ENCODE assay signal across 24 cellular contexts in the genomic region with DNA sequence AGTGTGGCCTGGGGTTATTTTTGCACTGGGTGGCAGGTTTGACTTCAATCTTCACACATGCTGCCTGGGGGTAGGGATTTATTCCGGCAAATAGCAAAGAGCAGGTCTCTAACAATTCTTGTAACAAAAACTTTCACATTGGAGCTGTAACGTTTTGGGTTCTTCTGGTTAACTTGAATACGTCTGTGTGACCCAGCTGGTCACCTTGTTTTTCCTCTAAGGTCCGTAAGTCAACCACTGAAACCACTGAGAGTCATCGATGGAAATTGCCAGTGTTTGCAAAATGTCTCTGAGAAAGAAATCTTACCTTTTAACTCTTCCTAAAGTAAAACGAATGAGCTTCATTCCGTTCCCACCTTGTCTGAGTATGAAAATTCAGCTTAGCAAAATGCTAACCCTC.
"Had no signal": no experiment of that assay in that cellular context is flagged by ENCODE, and none has a peak within 500 bp of the region (broad histone marks: within the 10 kb centered on the region; RNA-seq: fewer than 3 reads in every experiment).

No MANE protein-coding gene starts in this region.

- H3K4me1 ChIP-seq: left ventricle myocardium inferior, pancreas, psoas muscle, sigmoid colon, stomach, thyroid gland, upper lobe of right lung had no signal

- H3K27me3 ChIP-seq: gastroesophageal sphincter, hepatocyte, pancreas, sigmoid colon, stomach, thyroid gland, upper lobe of right lung had no signal

- H3K4me3 ChIP-seq: gastroesophageal sphincter, hepatocyte, left ventricle myocardium inferior, lung, pancreas, psoas muscle, sigmoid colon, stomach, thyroid gland, upper lobe of right lung had no signal

- H3K79me2 ChIP-seq: hepatocyte had no signal

- H3K4me1 Mint-ChIP-seq: activated B cell treated with CpG ODN at 0.5 μM for 24 hours; stimulated activated naive B cell treated with anti-CD40 and anti-IgM and Interleukin-4, amounts not matched to agents 10 μg/mL and 1 μg/mL and 100 μg/mL, for 72 hours had no signal

- H2AFZ ChIP-seq: hepatocyte had no signal

- H3K4me2 ChIP-seq: hepatocyte had no signal

- H3K9me3 ChIP-seq: gastroesophageal sphincter, left ventricle myocardium inferior, pancreas, psoas muscle, sigmoid colon, stomach, thyroid gland, upper lobe of right lung had no signal

- ATAC-seq: activated T-cell treated with anti-CD3 and anti-CD28 coated beads, Interleukin-2, amount 50 U/mL, for 72 hours; effector memory CD8-positive, alpha-beta T cell; gastroesophageal sphincter; pancreas; psoas muscle; stimulated activated naive B cell treated with anti-CD40 and anti-IgM and Interleukin-4, amounts not matched to agents 10 μg/mL and 1 μg/mL and 100 μg/mL, for 72 hours; upper lobe of right lung had no signal

- DNase-seq: activated B cell treated with CpG ODN at 0.5 μM for 24 hours; activated naive CD4-positive, alpha-beta T cell treated with Interleukin-2 at 50 U/mL for 16 hours; activated T-cell treated with anti-CD3 and anti-CD28 coated beads for 4 hours; activated T-cell treated with anti-CD3 and anti-CD28 coated beads, Interleukin-2, amount 50 U/mL, for 72 hours; aorta; cortex of kidney; effector memory CD8-positive, alpha-beta T cell; left ventricle myocardium inferior; nephron progenitor cell; pancreas; psoas muscle; sigmoid colon; small intestine; stimulated activated naive B cell treated with anti-CD40 and anti-IgM and Interleukin-4, amounts not matched to agents 10 μg/mL and 1 μg/mL and 100 μg/mL, for 72 hours; stomach; thyroid gland; upper lobe of right lung had no signal

- H3K4me3 Mint-ChIP-seq: activated B cell treated with CpG ODN at 0.5 μM for 24 hours; activated naive CD8-positive, alpha-beta T cell; activated T-cell treated with anti-CD3 and anti-CD28 coated beads, Interleukin-2, amount 50 U/mL, for 72 hours; brain; effector memory CD8-positive, alpha-beta T cell; nephron progenitor cell; stimulated activated naive B cell treated with anti-CD40 and anti-IgM and Interleukin-4, amounts not matched to agents 10 μg/mL and 1 μg/mL and 100 μg/mL, for 72 hours; T-helper 2 cell treated with Interferon-gamma antibody and Interleukin-4, amounts not matched to agents 5 μg/mL and 100 μg/mL, for 36 hours had no signal

- H3K27ac ChIP-seq: gastroesophageal sphincter, hepatocyte, left ventricle myocardium inferior, pancreas, psoas muscle, sigmoid colon, stomach, thyroid gland, upper lobe of right lung had no signal

- H3K9me3 Mint-ChIP-seq: activated B cell treated with CpG ODN at 0.5 μM for 24 hours; activated T-cell treated with anti-CD3 and anti-CD28 coated beads, Interleukin-2, amount 50 U/mL, for 72 hours; brain; effector memory CD8-positive, alpha-beta T cell; nephron progenitor cell; T-helper 2 cell treated with Interferon-gamma antibody and Interleukin-4, amounts not matched to agents 5 μg/mL and 100 μg/mL, for 36 hours had no signal

- H3K27ac Mint-ChIP-seq: activated B cell treated with CpG ODN at 0.5 μM for 24 hours; activated naive CD8-positive, alpha-beta T cell; activated T-cell treated with anti-CD3 and anti-CD28 coated beads, Interleukin-2, amount 50 U/mL, for 72 hours; effector memory CD8-positive, alpha-beta T cell; nephron progenitor cell; stimulated activated naive B cell treated with anti-CD40 and anti-IgM and Interleukin-4, amounts not matched to agents 10 μg/mL and 1 μg/mL and 100 μg/mL, for 72 hours; T-helper 2 cell treated with Interferon-gamma antibody and Interleukin-4, amounts not matched to agents 5 μg/mL and 100 μg/mL, for 36 hours had no signal

- H3K36me3 Mint-ChIP-seq: activated naive CD8-positive, alpha-beta T cell; brain; stimulated activated naive B cell treated with anti-CD40 and anti-IgM and Interleukin-4, amounts not matched to agents 10 μg/mL and 1 μg/mL and 100 μg/mL, for 72 hours had no signal

- FAIRE-seq: endothelial cell of umbilical vein, pancreas, small intestine had no signal

- H3K36me3 ChIP-seq: gastroesophageal sphincter, left ventricle myocardium inferior, pancreas, sigmoid colon, stomach, thyroid gland, upper lobe of right lung had no signal
